ENCODE assay signal across 10 cellular contexts in the genomic region with DNA sequence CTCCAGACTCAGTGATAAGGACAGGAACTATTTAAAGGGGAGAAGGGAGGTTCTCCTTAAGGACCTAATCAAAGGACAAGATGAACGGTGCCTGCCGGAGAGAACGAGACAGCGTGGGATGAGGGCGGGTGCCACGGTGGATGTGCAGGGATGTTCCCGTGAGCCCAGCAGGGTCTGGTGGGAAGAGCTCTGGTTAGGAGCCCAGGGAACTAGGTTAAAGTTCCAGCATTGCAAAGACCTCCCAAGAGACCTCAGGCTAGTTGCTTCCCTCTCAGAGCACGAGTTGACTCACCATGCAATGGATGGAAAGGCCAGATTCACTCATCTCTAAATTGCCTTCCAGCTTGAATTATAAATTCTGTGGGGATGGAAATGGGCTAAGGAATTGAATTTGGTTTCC. TPM values are rescaled to one million over a fixed set of nuclear protein-coding genes. Genes with fewer than 3 reads are reported as not detected.
DNase-seq lines count a peak whose midpoint lies in the region; ATAC-seq, FAIRE-seq and TF ChIP-seq lines count a peak whose summit lies in the region.
"Had no signal": no experiment of that assay in that cellular context is flagged by ENCODE, and none has a peak within 500 bp of the region (broad histone marks: within the 10 kb centered on the region; RNA-seq: fewer than 3 reads in every experiment).

No MANE protein-coding gene starts in this region.

- ATAC-seq in upper lobe of left lung (ENCODE audit: low FRiP score in 2 of 2) (peak in 1 of 2 donors; percentile 62), HG02852 (IDR thresholded peaks at IDR 0.05; ENCODE audit: unreplicated experiment) (no peak)

- H3K4me3 ChIP-seq in mucosa of rectum (ENCODE audit: low read length in 2 of 2) (no peak overlapping the region), upper lobe of left lung (no peak overlapping the region)

- no peaks in the 10 kb centered on the region for H3K9me3 ChIP-seq in mucosa of rectum (ENCODE audit: control insufficient read depth in 2 of 2, low read length in 2 of 2)
- no peaks in the 10 kb centered on the region for H3K9me3 ChIP-seq in upper lobe of left lung

- no peak overlapping the region for H3K4me3 Mint-ChIP-seq in activated CD4-positive, alpha-beta T cell treated with anti-CD3 and anti-CD28 coated beads, Interleukin-2, amount 10 ng/mL, durations not matched to agents 24 days and 14 days

- TF ChIP-seq POLR2A in upper lobe of left lung (IDR thresholded peaks at IDR 0.05): no peak

- peak overlapping the region; percentile 91 for H3K27ac ChIP-seq in cingulate gyrus (ENCODE audit: low read depth, low read length)
- peak overlapping the region; percentile 31 to 82 for H3K27ac ChIP-seq in mucosa of rectum (ENCODE audit: low read depth in 2 of 2, low read length in 2 of 2)
- peak overlapping the region; percentile 73 to 89 (median 87) for H3K27ac ChIP-seq in upper lobe of left lung

- no peaks in the 10 kb centered on the region for H3K9me3 Mint-ChIP-seq in activated CD4-positive, alpha-beta T cell treated with anti-CD3 and anti-CD28 coated beads, Interleukin-2, amount 10 ng/mL, durations not matched to agents 24 days and 14 days

- no peak for TF ChIP-seq EP300 in upper lobe of left lung (IDR thresholded peaks at IDR 0.05)

- H3K27me3 Mint-ChIP-seq in activated CD4-positive, alpha-beta T cell treated with anti-CD3 and anti-CD28 coated beads, Interleukin-2, amount 10 ng/mL, durations not matched to agents 24 days and 14 days: no peaks in the 10 kb centered on the region

- H3K36me3 Mint-ChIP-seq in activated CD4-positive, alpha-beta T cell treated with anti-CD3 and anti-CD28 coated beads, Interleukin-2, amount 10 ng/mL, durations not matched to agents 24 days and 14 days (ENCODE audit: low read depth): peaks cover 53% of the 10 kb centered on the region

- no peak overlapping the region for H3K9ac ChIP-seq in mucosa of rectum (ENCODE audit: low read depth in 1 of 2, low read length in 2 of 2)

- H3K4me1 ChIP-seq in mucosa of rectum (ENCODE audit: control insufficient read depth in 2 of 2, insufficient read depth in 2 of 2, low read length in 2 of 2) (peaks cover 24 to 25% of the 10 kb centered on the region in 2 donors), upper lobe of left lung (peaks cover 55 to 81% (median 75%) of the 10 kb centered on the region in 4 donors)

- intact Hi-C loops in activated CD4-positive, alpha-beta T cell treated with anti-CD3 and anti-CD28 coated beads, Interleukin-2, amount 10 ng/mL, durations not matched to agents 24 days and 14 days (cut with micrococcal nuclease): no loop called here

- WGBS in upper lobe of left lung, 2 donors: 88% methylated on average over 8 of the region's 8 CpGs

- no peaks in the 10 kb centered on the region for H3K36me3 ChIP-seq in mucosa of rectum (ENCODE audit: control insufficient read depth in 2 of 2, insufficient read depth in 2 of 2, low read length in 2 of 2)
- H3K36me3 ChIP-seq in upper lobe of left lung: no peaks in the 10 kb centered on the region

- no peak for DNase-seq in activated CD4-positive, alpha-beta T cell treated with anti-CD3 and anti-CD28 coated beads, Interleukin-2, amount 10 ng/mL, durations not matched to agents 24 days and 14 days
- no peak for DNase-seq in activated CD4-positive, alpha-beta T cell treated with anti-CD3 and anti-CD28 coated beads, Interleukin-2, amount 50 U/mL, for 4 hours
- DNase-seq in upper lobe of left lung: peak in 1 of 2 donors; percentile 20
- no peak for DNase-seq in iPS-NIHi7 (ENCODE audit: extremely low spot score)
- DNase-seq in RCC 7860 (ENCODE audit: low spot score): no peak
- DNase-seq: MV-4-11 had no signal

- no peaks in the 10 kb centered on the region for H3K27me3 ChIP-seq in mucosa of rectum (ENCODE audit: control insufficient read depth in 2 of 2, insufficient read depth in 2 of 2, low read length in 2 of 2)
- H3K27me3 ChIP-seq in upper lobe of left lung: no peaks in the 10 kb centered on the region

- TF ChIP-seq CTCF in upper lobe of left lung (IDR thresholded peaks at IDR 0.05): no peak

- peaks cover 87% of the 10 kb centered on the region for H3K4me1 Mint-ChIP-seq in activated CD4-positive, alpha-beta T cell treated with anti-CD3 and anti-CD28 coated beads, Interleukin-2, amount 10 ng/mL, durations not matched to agents 24 days and 14 days

- no peak for FAIRE-seq in RCC 7860 (lab: Jason Lieb, UNC)

- peak overlapping the region; percentile 7 for H3K27ac Mint-ChIP-seq in activated CD4-positive, alpha-beta T cell treated with anti-CD3 and anti-CD28 coated beads, Interleukin-2, amount 10 ng/mL, durations not matched to agents 24 days and 14 days

RNA-seq across cellular contexts. Expression of a gene that starts 14.7 kb away (rescaled TPM):
- total RNA-seq in activated CD4-positive, alpha-beta T cell treated with anti-CD3 and anti-CD28 coated beads, Interleukin-2, amount 10 ng/mL, durations not matched to agents 24 days and 14 days: 217 and 220 TPM in 2 replicates
- 1 to 10 TPM in 3 of 6 donors, under 1 TPM in 1, not detected in 2; 0.30 to 2.8 (median 1.4) TPM for total RNA-seq in upper lobe of left lung
- total RNA-seq: epithelial cell of proximal tubule had no signal

RNA-seq across cellular contexts. Expression of a gene that starts 49.2 kb away (rescaled TPM):
- 13.1 and 16.8 TPM in 2 replicates for total RNA-seq in activated CD4-positive, alpha-beta T cell treated with anti-CD3 and anti-CD28 coated beads, Interleukin-2, amount 10 ng/mL, durations not matched to agents 24 days and 14 days
- total RNA-seq in upper lobe of left lung: 1 to 10 TPM in 4 of 6 donors, under 1 TPM in 1, not detected in 1; 0.54 to 5.1 (median 1.1) TPM
- total RNA-seq: epithelial cell of proximal tubule had no signal

Comparison
In these comparisons a context has a peak if more than half of its experiments do, and no peak if none do; other contexts are left out.
1. RNA of a gene that starts 14.7 kb away (total RNA-seq): 217 to 220 TPM in activated CD4-positive, alpha-beta T cell treated with anti-CD3 and anti-CD28 coated beads, Interleukin-2, amount 10 ng/mL, durations not matched to agents 24 days and 14 days; 0.30 to 2.8 TPM in upper lobe of left lung; every median in the first group is over 10 times any median in the second.
2. Peak in every context shown above with its lines, with median percentiles within 50 percentile points of each other: H3K27ac ChIP-seq.